In genomic region chr6:40583694-40584093, GRCh38 we compare ENCODE assay signal across 16 cellular contexts. TPM values are rescaled to one million over a fixed set of nuclear protein-coding genes. Genes with fewer than 3 reads are reported as not detected.
DNase-seq lines count a peak whose midpoint lies in the region; ATAC-seq and TF ChIP-seq lines count a peak whose summit lies in the region.
"Had no signal": no experiment of that assay in that cellular context is flagged by ENCODE, and none has a peak within 500 bp of the region (broad histone marks: within the 10 kb centered on the region; RNA-seq: fewer than 3 reads in every experiment).

No MANE protein-coding gene starts in this region.

- H2BK20ac ChIP-seq in H9 (ENCODE audit: low read depth, low read length, poor library complexity, severe bottlenecking): no peak overlapping the region

- no peak overlapping the region for H4K8ac ChIP-seq in H9 (replicated peaks; ENCODE audit: insufficient read length, low read depth, low read length)

- no peaks in the 10 kb centered on the region for H3K9me3 Mint-ChIP-seq in activated CD8-positive, alpha-beta memory T cell treated with anti-CD3 and anti-CD28 coated beads, Interleukin-2, amount 10 ng/mL, durations not matched to agents 7 days and 5 days (ENCODE audit: low read depth)
- no peaks in the 10 kb centered on the region; a peak in 2 of 5 replicates for H3K9me3 Mint-ChIP-seq in H9

- no peak overlapping the region for H2BK5ac ChIP-seq in H9 (ENCODE audit: insufficient read length, low read length)

- CTCF ChIA-PET in activated CD8-positive, alpha-beta memory T cell treated with anti-CD3 and anti-CD28 coated beads, Interleukin-2, amount 10 ng/mL, durations not matched to agents 7 days and 5 days (lab: Charles Lee): no interaction called here

- no peak for ATAC-seq in activated CD8-positive, alpha-beta memory T cell treated with anti-CD3 and anti-CD28 coated beads, Interleukin-2, amount 10 ng/mL, durations not matched to agents 7 days and 5 days
- ATAC-seq in HG03442 (IDR thresholded peaks at IDR 0.05; ENCODE audit: unreplicated experiment): no peak
- ATAC-seq: SK-N-SH treated with all-trans-retinoic acid at 6 μM for 48 hours had no signal

- no peak overlapping the region for H3T11ph ChIP-seq in H9 (ENCODE audit: low read length)

- intact Hi-C loops in dorsolateral prefrontal cortex (cut with DNase I): loop anchor here (10.0 kb wide), 3 partner anchors 169 to 259 kb away; no protein-coding TSS in a partner anchor

- H3K56ac ChIP-seq in H9 (ENCODE audit: insufficient read length, low read depth, low read length): no peak overlapping the region

- H3K4me2 ChIP-seq in Loucy (ENCODE audit: low read depth, low read length, poor library complexity, severe bottlenecking) (peak overlapping the region; percentile 90), H9 (ENCODE audit: insufficient read depth, insufficient read length, low read length) (no peak overlapping the region)

- H3K27me3 Mint-ChIP-seq in activated CD8-positive, alpha-beta memory T cell treated with anti-CD3 and anti-CD28 coated beads, Interleukin-2, amount 10 ng/mL, durations not matched to agents 7 days and 5 days: peaks cover 50% of the 10 kb centered on the region
- H3K27me3 Mint-ChIP-seq in H9 (ENCODE audit: low read depth): peaks cover 44% of the 10 kb centered on the region

- H2BK15ac ChIP-seq in H9 (ENCODE audit: low read depth, low read length): no peak overlapping the region

- H3K36me3 ChIP-seq in Loucy (ENCODE audit: insufficient read depth, low read length): no peaks in the 10 kb centered on the region

- no peaks in the 10 kb centered on the region for H3K36me3 Mint-ChIP-seq in activated CD8-positive, alpha-beta memory T cell treated with anti-CD3 and anti-CD28 coated beads, Interleukin-2, amount 10 ng/mL, durations not matched to agents 7 days and 5 days
- peaks cover 0 to 2% (median 0%) of the 10 kb centered on the region in 3 experiments; a peak in 2 of 7 replicates for H3K36me3 Mint-ChIP-seq in H9 (ENCODE audit: insufficient read depth in 1 of 3, low read depth in 3 of 3)
- H3K36me3 Mint-ChIP-seq: CD4-positive, alpha-beta memory T cell had no signal

- peaks cover 70% of the 10 kb centered on the region for H3K4me1 ChIP-seq in Loucy (ENCODE audit: insufficient read depth, low read length, poor library complexity, severe bottlenecking)
- H3K4me1 ChIP-seq in H9 (ENCODE audit: insufficient read depth, low read length): no peaks in the 10 kb centered on the region; the same call in 1 of the 2 replicates

- H3K27ac Mint-ChIP-seq in activated CD8-positive, alpha-beta memory T cell treated with anti-CD3 and anti-CD28 coated beads, Interleukin-2, amount 10 ng/mL, durations not matched to agents 7 days and 5 days: no peak overlapping the region
- peak overlapping the region in 1 of 3 experiments; percentile 45; a peak in 2 of 7 replicates for H3K27ac Mint-ChIP-seq in H9

- H2BK120ac ChIP-seq in H9 (ENCODE audit: low read depth, low read length, poor library complexity, severe bottlenecking): no peak overlapping the region

- no peak overlapping the region for H2BK12ac ChIP-seq in H9 (ENCODE audit: insufficient read length, low read depth, low read length)

- WGBS in H9 (ENCODE audit: extremely low coverage, insufficient read length, low lambda C conversion rate): no CpG with 5 or more reads among the region's 3 CpGs

- peaks cover 18% of the 10 kb centered on the region for H3K4me1 Mint-ChIP-seq in activated CD8-positive, alpha-beta memory T cell treated with anti-CD3 and anti-CD28 coated beads, Interleukin-2, amount 10 ng/mL, durations not matched to agents 7 days and 5 days
- H3K4me1 Mint-ChIP-seq in H9: peaks cover 29 to 30% of the 10 kb centered on the region in 2 experiments

- peaks cover 17% of the 10 kb centered on the region for H3K23me2 ChIP-seq in H9 (ENCODE audit: insufficient read length, low read depth, low read length, poor library complexity, severe bottlenecking)

- H3K14ac ChIP-seq in H9 (ENCODE audit: insufficient read depth, low read length): no peak overlapping the region

- no peak overlapping the region for H3K4ac ChIP-seq in H9 (ENCODE audit: low read depth, low read length)

- H3K79me2 ChIP-seq in Loucy (ENCODE audit: insufficient read depth, low read length) (peaks cover 79% of the 10 kb centered on the region), H9 (ENCODE audit: insufficient read depth, low read length) (no peaks in the 10 kb centered on the region)

- no peak overlapping the region for H3K18ac ChIP-seq in H9 (ENCODE audit: insufficient read length, low read depth, low read length)

- H3K23ac ChIP-seq in H9 (ENCODE audit: insufficient read length, low read depth, low read length): no peak overlapping the region

- no peak overlapping the region for H4K91ac ChIP-seq in H9 (ENCODE audit: insufficient read length, low read depth, low read length)

- H2AFZ ChIP-seq in Loucy (ENCODE audit: low read length): no peak overlapping the region
- H2AFZ ChIP-seq in H9 (ENCODE audit: low read length): no peak overlapping the region

- no peak overlapping the region for H3K4me3 Mint-ChIP-seq in activated CD8-positive, alpha-beta memory T cell treated with anti-CD3 and anti-CD28 coated beads, Interleukin-2, amount 10 ng/mL, durations not matched to agents 7 days and 5 days
- no peak overlapping the region for H3K4me3 Mint-ChIP-seq in H9

- H3K4me3 ChIP-seq in Loucy (ENCODE audit: low read length, poor library complexity, severe bottlenecking) (peak overlapping the region; percentile 97), dorsolateral prefrontal cortex (peak overlapping the region in 47 of 59 donors; percentile 11 to 80 (median 67))

- no peak overlapping the region for H4K5ac ChIP-seq in H9 (ENCODE audit: insufficient read length, low read depth, low read length)

- peak; percentile 53 for DNase-seq in activated CD8-positive, alpha-beta memory T cell treated with anti-CD3 and anti-CD28 coated beads, Interleukin-2, amount 10 ng/mL, durations not matched to agents 7 days and 5 days
- DNase-seq in activated CD8-positive, alpha-beta memory T cell treated with anti-CD3 and anti-CD28 coated beads, Interleukin-2, amount 50 U/mL, for 48 hours: no peak
- DNase-seq in dorsolateral prefrontal cortex (no peak), H9 (no peak)
- no peak for DNase-seq in stimulated activated CD8-positive, alpha-beta memory T cell treated with anti-CD3 and anti-CD28 coated beads, Interleukin-4, amount 100 ng/mL, for 48 hours
- DNase-seq: ACHN; CD4-positive, alpha-beta memory T cell; HCEC 1CT; IMR-90; NCI-H1930; NCI-H524 had no signal

- H3K9me3 ChIP-seq in Loucy (ENCODE audit: insufficient read depth, low read depth, low read length) (no peaks in the 10 kb centered on the region), H9 (ENCODE audit: control insufficient read depth, low read depth, low read length) (no peaks in the 10 kb centered on the region)

- H4K20me1 ChIP-seq in Loucy (ENCODE audit: insufficient read depth, low read length, poor library complexity, severe bottlenecking): no peaks in the 10 kb centered on the region
- H4K20me1 ChIP-seq in H9 (ENCODE audit: control insufficient read depth, insufficient read depth, insufficient read length): no peaks in the 10 kb centered on the region

- no peaks in the 10 kb centered on the region for H3F3A ChIP-seq in Loucy (ENCODE audit: low read depth)

- no peaks in the 10 kb centered on the region for H3K9me2 ChIP-seq in Loucy (replicated peaks; ENCODE audit: low read depth, low read length)

- TF ChIP-seq CTCF in Loucy (conservative IDR thresholded peaks at IDR 0.05; ENCODE audit: low read length) (no peak), dorsolateral prefrontal cortex (IDR thresholded peaks at IDR 0.05 in 54 of 56, conservative IDR thresholded peaks at IDR 0.05 in 2 of 56; ENCODE audit: low read depth in 1 of 56, partially characterized antibody in 56 of 56) (no peak), H9 (conservative IDR thresholded peaks at IDR 0.05) (no peak)

- H3K9ac ChIP-seq in Loucy (ENCODE audit: low read depth, low read length, poor library complexity, severe bottlenecking): peak overlapping the region; percentile 97
- no peak overlapping the region for H3K9ac ChIP-seq in H9 (ENCODE audit: extremely low read depth, insufficient read length, low read length)

- peak overlapping the region in 18 of 59 donors; percentile 8 to 90 (median 74) for H3K27ac ChIP-seq in dorsolateral prefrontal cortex
- no peak overlapping the region for H3K27ac ChIP-seq in H9 (ENCODE audit: insufficient read length, low read depth, low read length)

- H2AK5ac ChIP-seq in H9 (ENCODE audit: insufficient read length, low read length): no peak overlapping the region

- H3K79me1 ChIP-seq in H9 (ENCODE audit: insufficient read depth, low read depth, low read length, poor library complexity, severe bottlenecking): no peaks in the 10 kb centered on the region

- H3K27me3 ChIP-seq in Loucy (ENCODE audit: insufficient read depth, low read length, poor library complexity, severe bottlenecking) (no peaks in the 10 kb centered on the region), dorsolateral prefrontal cortex (peaks cover 0 to 2% (median 0%) of the 10 kb centered on the region in 45 donors), H9 (ENCODE audit: insufficient read depth, low read length) (no peaks in the 10 kb centered on the region; the same call in 1 of the 2 replicates)

RNA-seq across cellular contexts. Expression of gene LRFN2, which starts 3.5 kb away (rescaled TPM):
- not detected for total RNA-seq in activated CD8-positive, alpha-beta memory T cell treated with anti-CD3 and anti-CD28 coated beads, Interleukin-2, amount 10 ng/mL, durations not matched to agents 7 days and 5 days
- total RNA-seq in dorsolateral prefrontal cortex: 10 to 100 TPM in 119 of 120 experiments, 1 to 10 TPM in 1; 7.1 to 43.1 (median 29.0) TPM
- 0.11 and 0.13 TPM in 2 replicates for total RNA-seq in H9 (2021)
- total RNA-seq: CD4-positive, alpha-beta memory T cell; HT-29; IMR-90; LHCN-M2 had no signal
